In the genomic region with DNA sequence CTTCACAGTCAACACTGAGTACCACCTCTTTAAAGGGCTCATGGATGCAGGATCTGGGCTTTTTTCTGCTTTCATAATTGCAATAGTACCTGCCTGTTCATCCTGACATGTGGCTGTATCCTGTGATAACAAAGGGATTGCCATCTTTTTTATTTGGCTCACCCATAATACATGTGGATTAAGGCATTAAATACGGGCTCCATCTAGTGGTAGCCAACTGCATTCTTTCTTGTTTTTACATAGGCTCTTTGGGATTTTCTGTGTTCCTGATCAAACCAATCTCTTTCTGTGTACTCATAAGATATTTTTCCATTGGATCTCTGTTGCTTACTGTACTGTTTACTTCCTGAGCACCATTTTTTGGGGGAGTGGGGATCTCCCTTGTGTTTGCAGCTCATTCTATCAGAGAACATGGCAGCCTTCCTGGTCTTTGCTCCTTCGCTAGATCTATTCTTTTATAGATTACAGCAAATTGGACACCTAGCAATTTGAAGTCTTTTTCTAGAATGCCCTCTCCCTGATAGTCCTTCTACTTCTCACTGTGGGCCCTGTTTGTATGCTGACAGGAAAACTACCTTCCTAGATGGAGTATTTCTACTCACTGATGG, we compare ENCODE assay signal across 8 cellular contexts.
A peak's percentile ranks its signal among the peaks of the same experiment; 100 is the strongest.
DNase-seq lines count a peak whose midpoint lies in the region; ATAC-seq and TF ChIP-seq lines count a peak whose summit lies in the region.

No MANE protein-coding gene starts in this region.

- no TSS peak for BruUV-seq in HCT116 (replicated peaks; lab: Mats Ljungman, UMichigan)

- H4K20me1 ChIP-seq in HCT116 (ENCODE audit: insufficient read depth) = no peaks in the 10 kb centered on the region

- intact Hi-C loops in CD14-positive monocyte (cut with micrococcal nuclease) = no loop called here
- intact Hi-C loops in HCT116 (cut with micrococcal nuclease) = loop anchor here (1.0 kb wide), 1 partner anchor 481 kb away; no protein-coding TSS in a partner anchor
- intact Hi-C loops in body of pancreas (cut with DNase I) = no loop called here
- intact Hi-C loops in right lobe of liver (cut with DNase I) = no loop called here

- CTCF ChIA-PET in HCT116 (lab: Charles Lee) = no interaction called here

- POLR2A ChIA-PET in HCT116 (lab: Charles Lee) = no interaction called here

- H3K9me3 ChIP-seq in HCT116 (ENCODE audit: control insufficient read depth in 1 of 2, insufficient read depth in 1 of 2, low read depth in 1 of 2, low read length in 2 of 2) (no peaks in the 10 kb centered on the region), body of pancreas (no peaks in the 10 kb centered on the region), right lobe of liver (no peaks in the 10 kb centered on the region)

- H3K9ac ChIP-seq in HCT116 (ENCODE audit: low read length) = no peak overlapping the region

- no peaks in the 10 kb centered on the region for H3K27me3 Mint-ChIP-seq in CD14-positive monocyte (ENCODE audit: low read depth in 3 of 3)

- H3K36me3 ChIP-seq in HCT116 (ENCODE audit: control insufficient read depth in 1 of 2, insufficient read depth in 2 of 2, low read length in 2 of 2) = no peaks in the 10 kb centered on the region
- no peaks in the 10 kb centered on the region for H3K36me3 ChIP-seq in body of pancreas (replicated peaks in 1 of 2; ENCODE audit: insufficient read depth in 1 of 2, low read depth in 2 of 2)
- H3K36me3 ChIP-seq in right lobe of liver = no peaks in the 10 kb centered on the region

- H3K4me1 Mint-ChIP-seq in CD14-positive monocyte = no peaks in the 10 kb centered on the region

- H3K36me3 Mint-ChIP-seq in CD14-positive monocyte = no peaks in the 10 kb centered on the region

- H3K27ac Mint-ChIP-seq in CD14-positive monocyte = no peak overlapping the region

- WGBS in body of pancreas, 2 donors = 46 to 48% methylated on average over 2 of the region's 2 CpGs
- WGBS in right lobe of liver (ENCODE audit: insufficient coverage, low coverage, low lambda C conversion rate, missing lambda C conversion rate) = 40% methylated on average over 2 of the region's 2 CpGs

- no peak overlapping the region for H2AFZ ChIP-seq in HCT116 (ENCODE audit: low read depth, low read length, poor library complexity, severe bottlenecking)

- H3K4me1 ChIP-seq in HCT116 (ENCODE audit: control insufficient read depth in 1 of 2, insufficient read depth in 2 of 2, low read length in 2 of 2) (no peaks in the 10 kb centered on the region), body of pancreas (no peaks in the 10 kb centered on the region), right lobe of liver (no peaks in the 10 kb centered on the region)

- TF ChIP-seq RAD21 in HCT116 (IDR thresholded peaks at IDR 0.05; ENCODE audit: low read depth) = peak; percentile 51

- peak; percentile 60 for ATAC-seq in HCT116
- ATAC-seq in body of pancreas = peak; percentile 65
- peak; percentile 77 to 79 (median 78) for ATAC-seq in right lobe of liver
- ATAC-seq in HG03196 (IDR thresholded peaks at IDR 0.05; ENCODE audit: unreplicated experiment) = no peak
- no peak for ATAC-seq in HG02840 (IDR thresholded peaks at IDR 0.05; ENCODE audit: low FRiP score, unreplicated experiment)
- no peak for ATAC-seq in GM19351 (IDR thresholded peaks at IDR 0.05; ENCODE audit: unreplicated experiment)

- H3K79me2 ChIP-seq in HCT116 (ENCODE audit: insufficient read depth, low read length) = no peaks in the 10 kb centered on the region

- DNase-seq in CD14-positive monocyte (ENCODE audit: low spot score) (no peak), HCT116 (ENCODE audit: low read depth, low spot score) (peak; percentile 33), NCI-H2171 treated with DMSO at 0.1 percent for 48 hours (lab: John Stamatoyannopoulos, UW) (peak; percentile 63), body of pancreas (peak in 2 of 4 donors; percentile 12 to 32), right lobe of liver (no peak)

- no peaks in the 10 kb centered on the region for H3K9me2 ChIP-seq in HCT116 (ENCODE audit: insufficient read depth)

- RAD21 ChIA-PET in HCT116 (lab: Charles Lee; ENCODE audit: low non-redundant PET in 1 of 2, low total read pairs in 2 of 2, uncharacterized antibody in 2 of 2, unreplicated experiment in 2 of 2) = no interaction called here

- peak; percentile 35 for TF ChIP-seq CTCF in CD14-positive monocyte (IDR thresholded peaks at IDR 0.05)
- peak; percentile 9 to 68 (median 42); a peak in 3 of 6 replicates for TF ChIP-seq CTCF in HCT116 (IDR thresholded peaks at IDR 0.05 in 2 of 3, conservative IDR thresholded peaks at IDR 0.05 in 1 of 3; ENCODE audit: borderline replicate concordance in 1 of 3, insufficient read depth in 1 of 3, low read depth in 2 of 3, low read length in 2 of 3)
- TF ChIP-seq CTCF in body of pancreas (IDR thresholded peaks at IDR 0.05) = peak; percentile 54 to 74 (median 69)
- peak; percentile 58 to 77 (median 68) for TF ChIP-seq CTCF in right lobe of liver (IDR thresholded peaks at IDR 0.05)

- H3K27ac ChIP-seq in HCT116 (ENCODE audit: low read depth, low read length) (no peak overlapping the region), body of pancreas (no peak overlapping the region), right lobe of liver (no peak overlapping the region)

- H3K4me2 ChIP-seq in HCT116 (ENCODE audit: low read length) = no peak overlapping the region

- no peak overlapping the region for H3K4me3 Mint-ChIP-seq in CD14-positive monocyte

- H3K27me3 ChIP-seq in HCT116 (ENCODE audit: insufficient read depth, low read length) (no peaks in the 10 kb centered on the region), body of pancreas (no peaks in the 10 kb centered on the region), right lobe of liver (no peaks in the 10 kb centered on the region)

- H3K9me3 Mint-ChIP-seq in CD14-positive monocyte = no peaks in the 10 kb centered on the region

- TF ChIP-seq POLR2A in HCT116 (IDR thresholded peaks at IDR 0.05; ENCODE audit: borderline replicate concordance, extremely low read depth, insufficient read depth, insufficient read length) = no peak
- no peak for TF ChIP-seq POLR2A in body of pancreas (IDR thresholded peaks at IDR 0.05)
- no peak for TF ChIP-seq POLR2A in right lobe of liver (IDR thresholded peaks at IDR 0.05)

- H3K4me3 ChIP-seq in HCT116 (replicated peaks in 1 of 2; ENCODE audit: low read depth in 1 of 2, low read length in 2 of 2) (no peak overlapping the region), body of pancreas (no peak overlapping the region), right lobe of liver (no peak overlapping the region)

TF ChIP-seq in HCT116, 20 proteins besides CTCF, POLR2A, EP300 and RAD21:
- TF ChIP-seq CBX3 (IDR thresholded peaks at IDR 0.05; ENCODE audit: low read depth) = 0 out of 2 replicates have a peak, but pooled peaks have one; percentile 18
- no peak for TF ChIP-seq SP1 (IDR thresholded peaks at IDR 0.05; ENCODE audit: low read depth)
- TF ChIP-seq CEBPB (IDR thresholded peaks at IDR 0.05; ENCODE audit: low read depth) = no peak

Comparison
In these comparisons a context has a peak if more than half of its experiments do, and no peak if none do; other contexts are left out.
1. DNase-seq: peak in HCT116 (single experiment) and NCI-H2171 treated with DMSO at 0.1 percent for 48 hours (single experiment); none in CD14-positive monocyte (single experiment) and right lobe of liver (0 of 3).
2. ATAC-seq: peak in HCT116 (single experiment), body of pancreas (single experiment) and right lobe of liver (4 of 4); none in HG03196 (single experiment), HG02840 (single experiment) and GM19351 (single experiment).
3. Peak in every context shown above with its lines, with median percentiles within 50 percentile points of each other: CTCF ChIP-seq.